21 cellular contexts compared by ENCODE assay signal in the genomic region with DNA sequence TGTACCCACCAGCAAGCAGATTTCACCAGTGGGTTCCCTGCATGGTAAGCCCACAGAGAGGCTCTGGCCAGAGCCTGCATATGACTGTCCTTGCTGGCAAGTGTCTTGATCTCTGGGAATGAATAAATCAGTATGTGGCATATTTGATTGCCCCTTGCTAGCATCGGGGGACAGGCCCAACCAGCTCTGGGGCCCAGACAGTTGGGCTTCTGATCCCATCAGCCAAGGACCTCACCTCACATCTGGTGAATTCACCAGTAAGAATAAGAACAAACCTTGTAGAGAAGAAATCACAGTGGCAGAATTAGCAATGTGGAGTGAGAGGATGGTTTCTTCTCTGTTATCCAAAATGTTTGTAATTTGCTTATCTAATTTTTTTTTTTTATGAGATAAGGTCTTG. TPM values are rescaled to one million over a fixed set of nuclear protein-coding genes. Genes with fewer than 3 reads are reported as not detected.
DNase-seq lines count a peak whose midpoint lies in the region; ATAC-seq, FAIRE-seq and TF ChIP-seq lines count a peak whose summit lies in the region.
"Had no signal": no experiment of that assay in that cellular context is flagged by ENCODE, and none has a peak within 500 bp of the region (broad histone marks: within the 10 kb centered on the region; RNA-seq: fewer than 3 reads in every experiment).

No MANE protein-coding gene starts in this region.

- DNase-seq in natural killer cell: no peak
- DNase-seq in natural killer cell treated with Interleukin-12 subunit alpha and Interleukin-12 subunit beta and Interleukin-15 and Interleukin-18, amount 100 ng/mL, for 72 hours (ENCODE audit: low spot score): no peak
- DNase-seq in mesenchymal stem cell: no peak
- no peak for DNase-seq in transverse colon
- no peak for DNase-seq in urothelium cell line (ENCODE audit: low spot score)
- DNase-seq in activated naive CD4-positive, alpha-beta T cell treated with anti-CD3 and anti-CD28 coated beads, Interleukin-2, amount 50 U/mL, for 72 hours (ENCODE audit: low spot score in 2 of 2): no peak
- DNase-seq: GDM1; MM.1S; NCI-H1092; NCI-H146; NCI-H2081 treated with DMSO at 0.1 percent for 48 hours; NCI-H446 treated with DMSO at 0.1 percent for 48 hours; NK-92 treated with Interleukin-12 subunit alpha and Interleukin-12 subunit beta, amount 100 ng/mL, for 24 hours; SHP77 had no signal

- in situ Hi-C loops in transverse colon (cut with MboI; ENCODE audit: low pct_ligation_motif_present in 1 of 4, low pct_unique_long_range_greater_than_20kb in 1 of 4, low sequenced_read_pairs in 3 of 4): no loop called here

- H2AK5ac ChIP-seq in mesenchymal stem cell (ENCODE audit: low read length, severe bottlenecking): no peak overlapping the region

- no peak overlapping the region for H3K14ac ChIP-seq in mesenchymal stem cell (ENCODE audit: low read length in 2 of 2)

- H3K79me1 ChIP-seq in mesenchymal stem cell (replicated peaks; ENCODE audit: low read length, poor library complexity, severe bottlenecking): no peaks in the 10 kb centered on the region

- H3K4me1 ChIP-seq in mesenchymal stem cell (ENCODE audit: control insufficient read depth, insufficient read depth, low read depth, low read length): peaks cover 13% of the 10 kb centered on the region
- H3K4me1 ChIP-seq in transverse colon: peaks cover 10 to 34% (median 25%) of the 10 kb centered on the region in 4 donors

- no peak for TF ChIP-seq POLR2A in transverse colon (IDR thresholded peaks at IDR 0.05)

- no peaks in the 10 kb centered on the region for H3K36me3 Mint-ChIP-seq in natural killer cell
- no peaks in the 10 kb centered on the region for H3K36me3 Mint-ChIP-seq in natural killer cell treated with Interleukin-12 subunit alpha and Interleukin-12 subunit beta and Interleukin-15 and Interleukin-18, amount 100 ng/mL, for 72 hours
- H3K36me3 Mint-ChIP-seq in activated naive CD4-positive, alpha-beta T cell treated with anti-CD3 and anti-CD28 coated beads, Interleukin-2, amount 50 U/mL, for 72 hours: no peaks in the 10 kb centered on the region

- no peak overlapping the region for H2BK15ac ChIP-seq in mesenchymal stem cell (ENCODE audit: low read depth, poor library complexity, severe bottlenecking)

- TF ChIP-seq CTCF in natural killer cell (IDR thresholded peaks at IDR 0.05) (no peak), transverse colon (IDR thresholded peaks at IDR 0.05) (no peak)

- no peaks in the 10 kb centered on the region for H3K27me3 ChIP-seq in mesenchymal stem cell (ENCODE audit: control insufficient read depth in 1 of 2, insufficient read depth in 1 of 2, low read length in 2 of 2)
- no peaks in the 10 kb centered on the region for H3K27me3 ChIP-seq in transverse colon

- no peak overlapping the region for H3K18ac ChIP-seq in mesenchymal stem cell (ENCODE audit: low read depth in 1 of 2, low read length in 2 of 2)

- H3K27ac Mint-ChIP-seq in natural killer cell: peak overlapping the region; percentile 79 to 87
- H3K27ac Mint-ChIP-seq in natural killer cell treated with Interleukin-12 subunit alpha and Interleukin-12 subunit beta and Interleukin-15 and Interleukin-18, amount 100 ng/mL, for 72 hours: no peak overlapping the region
- H3K27ac Mint-ChIP-seq in activated naive CD4-positive, alpha-beta T cell treated with anti-CD3 and anti-CD28 coated beads, Interleukin-2, amount 50 U/mL, for 72 hours: no peak overlapping the region
- H3K27ac Mint-ChIP-seq: B cell had no signal

- H3K23ac ChIP-seq in mesenchymal stem cell (ENCODE audit: low read length in 2 of 2): no peak overlapping the region

- intact Hi-C loops in natural killer cell (cut with micrococcal nuclease): no loop called here
- intact Hi-C loops in transverse colon (cut with DNase I; ENCODE audit: low total_unique reads): no loop called here

- H2BK120ac ChIP-seq in mesenchymal stem cell (ENCODE audit: low read depth, low read length): no peak overlapping the region

- no peak for TF ChIP-seq EP300 in transverse colon (IDR thresholded peaks at IDR 0.05; ENCODE audit: low read depth)

- H3K4me3 ChIP-seq in mesenchymal stem cell (ENCODE audit: insufficient read depth in 1 of 2, low read depth in 1 of 2, low read length in 2 of 2) (no peak overlapping the region), transverse colon (no peak overlapping the region)

- no peak for FAIRE-seq in urothelium cell line (lab: Jason Lieb, UNC)
- FAIRE-seq: H1 had no signal

- no peak for ATAC-seq in natural killer cell
- ATAC-seq in natural killer cell treated with Interleukin-12 subunit alpha and Interleukin-12 subunit beta and Interleukin-15 and Interleukin-18, amount 100 ng/mL, for 72 hours: no peak
- no peak for ATAC-seq in activated naive CD4-positive, alpha-beta T cell treated with anti-CD3 and anti-CD28 coated beads, Interleukin-2, amount 50 U/mL, for 72 hours
- ATAC-seq in activated CD4-positive, CD25-positive, alpha-beta regulatory T cell treated with anti-CD3 and anti-CD28 coated beads, Interleukin-2, amount 50 U/mL, for 24 hours: no peak

- no peak overlapping the region for H2AFZ ChIP-seq in mesenchymal stem cell (ENCODE audit: low read depth, low read length)

- H3K4me1 Mint-ChIP-seq in natural killer cell: peaks cover 42 to 46% of the 10 kb centered on the region in 2 donors
- H3K4me1 Mint-ChIP-seq in natural killer cell treated with Interleukin-12 subunit alpha and Interleukin-12 subunit beta and Interleukin-15 and Interleukin-18, amount 100 ng/mL, for 72 hours (ENCODE audit: low read depth in 2 of 2): peaks cover 35 to 43% of the 10 kb centered on the region in 2 donors
- H3K4me1 Mint-ChIP-seq: B cell had no signal

- peak overlapping the region in 1 of 2 experiments; percentile 37 for H3K4ac ChIP-seq in mesenchymal stem cell (ENCODE audit: low read depth in 1 of 2, low read length in 2 of 2)

- H2BK5ac ChIP-seq in mesenchymal stem cell (ENCODE audit: low read depth, low read length, poor library complexity, severe bottlenecking): no peak overlapping the region

- peak overlapping the region; percentile 61 for H4K8ac ChIP-seq in mesenchymal stem cell (ENCODE audit: low read length)

- H4K91ac ChIP-seq in mesenchymal stem cell (ENCODE audit: low read length): no peak overlapping the region

- no peaks in the 10 kb centered on the region for H3K27me3 Mint-ChIP-seq in natural killer cell (ENCODE audit: low read depth in 2 of 2)
- H3K27me3 Mint-ChIP-seq in natural killer cell treated with Interleukin-12 subunit alpha and Interleukin-12 subunit beta and Interleukin-15 and Interleukin-18, amount 100 ng/mL, for 72 hours: no peaks in the 10 kb centered on the region

- no peak overlapping the region for H3K4me2 ChIP-seq in mesenchymal stem cell (ENCODE audit: low read length, poor library complexity, severe bottlenecking)

- H3K27ac ChIP-seq in mesenchymal stem cell (ENCODE audit: low read length, poor library complexity, severe bottlenecking) (no peak overlapping the region), transverse colon (peak overlapping the region in 3 of 4 donors; percentile 2 to 67 (median 61))

- H3K9ac ChIP-seq in mesenchymal stem cell (ENCODE audit: low read length): peak overlapping the region; percentile 86

- H3K9me3 ChIP-seq in mesenchymal stem cell (ENCODE audit: control insufficient read depth, low read length): no peaks in the 10 kb centered on the region
- H3K9me3 ChIP-seq in transverse colon: no peaks in the 10 kb centered on the region

- no peaks in the 10 kb centered on the region for H3K9me3 Mint-ChIP-seq in natural killer cell
- no peaks in the 10 kb centered on the region for H3K9me3 Mint-ChIP-seq in natural killer cell treated with Interleukin-12 subunit alpha and Interleukin-12 subunit beta and Interleukin-15 and Interleukin-18, amount 100 ng/mL, for 72 hours
- no peaks in the 10 kb centered on the region for H3K9me3 Mint-ChIP-seq in activated naive CD4-positive, alpha-beta T cell treated with anti-CD3 and anti-CD28 coated beads, Interleukin-2, amount 50 U/mL, for 72 hours

- H3K36me3 ChIP-seq in mesenchymal stem cell (ENCODE audit: control insufficient read depth in 1 of 2, insufficient read depth in 2 of 2, low read depth in 1 of 2, low read length in 2 of 2) (no peaks in the 10 kb centered on the region), transverse colon (no peaks in the 10 kb centered on the region)

- peak overlapping the region in 1 of 2 experiments; percentile 69 for H2BK12ac ChIP-seq in mesenchymal stem cell (ENCODE audit: low read length in 2 of 2)

- H3K4me3 Mint-ChIP-seq in natural killer cell: no peak overlapping the region
- no peak overlapping the region for H3K4me3 Mint-ChIP-seq in natural killer cell treated with Interleukin-12 subunit alpha and Interleukin-12 subunit beta and Interleukin-15 and Interleukin-18, amount 100 ng/mL, for 72 hours
- H3K4me3 Mint-ChIP-seq: B cell had no signal

- 83% methylated on average over 1 of the region's 1 CpG for WGBS in mesenchymal stem cell
- WGBS in transverse colon (ENCODE audit: low coverage in 1 of 2), 2 donors: 67 to 73% methylated on average over 1 of the region's 1 CpG

RNA-seq across cellular contexts. Expression of gene SLC1A7, which starts 15.9 kb away (rescaled TPM):
- total RNA-seq in natural killer cell: 10 to 100 TPM; 16.0 to 23.9 (median 20.5) TPM
- 1 to 10 TPM in 1 of 2 donors, under 1 TPM in 1; 0.29 to 1.1 TPM for total RNA-seq in natural killer cell treated with Interleukin-12 subunit alpha and Interleukin-12 subunit beta and Interleukin-15 and Interleukin-18, amount 100 ng/mL, for 72 hours
- polyA plus RNA-seq in mesenchymal stem cell (2013, experiment 1 of 2): 2.3 TPM
- polyA plus RNA-seq in mesenchymal stem cell (2013, experiment 2 of 2): 2.2 TPM
- total RNA-seq in transverse colon: 1 to 10 TPM in 3 of 4 donors, not detected in 1; 1.1 to 1.6 (median 1.6) TPM
- not detected for total RNA-seq in activated naive CD4-positive, alpha-beta T cell treated with anti-CD3 and anti-CD28 coated beads, Interleukin-2, amount 50 U/mL, for 72 hours
- total RNA-seq: A172, B cell, Daoy, H1, LHCN-M2, RPMI7951 had no signal
- polyA plus RNA-seq: H1 had no signal

Comparison
In these comparisons a context has a peak if more than half of its experiments do, and no peak if none do; other contexts are left out.
1. H3K27ac Mint-ChIP-seq: peak in natural killer cell (2 of 2); none in natural killer cell treated with Interleukin-12 subunit alpha and Interleukin-12 subunit beta and Interleukin-15 and Interleukin-18, amount 100 ng/mL, for 72 hours (0 of 2) and activated naive CD4-positive, alpha-beta T cell treated with anti-CD3 and anti-CD28 coated beads, Interleukin-2, amount 50 U/mL, for 72 hours (0 of 2).
2. RNA of gene SLC1A7, which starts 15.9 kb away (total RNA-seq): 16.0 to 23.9 TPM in natural killer cell; 1.1 to 1.6 TPM in transverse colon, 0.29 to 1.1 TPM in natural killer cell treated with Interleukin-12 subunit alpha and Interleukin-12 subunit beta and Interleukin-15 and Interleukin-18, amount 100 ng/mL, for 72 hours and not detected in activated naive CD4-positive, alpha-beta T cell treated with anti-CD3 and anti-CD28 coated beads, Interleukin-2, amount 50 U/mL, for 72 hours; every median in the first group is over 4 times any median in the second.